In the genomic region with DNA sequence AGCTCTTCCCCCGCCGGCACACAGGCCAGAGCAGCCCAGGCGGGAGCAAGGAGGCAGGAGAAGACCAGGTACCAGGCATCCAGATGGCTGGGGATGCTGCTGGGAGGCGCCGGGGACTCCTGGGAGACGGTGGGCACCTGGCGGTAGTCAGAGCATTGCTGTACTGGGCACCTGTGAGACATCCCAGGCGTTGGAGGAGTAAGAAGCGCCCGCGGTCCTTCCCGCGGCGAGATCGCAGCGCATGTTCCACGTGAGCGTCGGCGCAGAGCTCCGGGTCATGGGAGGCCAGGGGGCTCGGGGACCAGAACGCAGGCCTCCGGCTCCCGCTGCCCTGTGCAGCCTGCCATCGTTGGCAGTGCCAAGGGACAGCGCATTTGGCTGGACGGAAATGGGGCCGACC, we compare ENCODE assay signal across 7 cellular contexts.
"Had no signal": no experiment of that assay in that cellular context is flagged by ENCODE, and none has a peak within 500 bp of the region (broad histone marks: within the 10 kb centered on the region; RNA-seq: fewer than 3 reads in every experiment).

No MANE protein-coding gene starts in this region.

- H3K4me3 ChIP-seq: GM23248 had no signal

- FAIRE-seq: HepG2 had no signal

- H3K27ac Mint-ChIP-seq: H9, IgD-negative memory B cell had no signal

- H3K4me3 Mint-ChIP-seq: H9, IgD-negative memory B cell had no signal

- H2AFZ ChIP-seq: GM23248 had no signal

- ATAC-seq: HepG2 had no signal

- H3K27ac ChIP-seq: GM23248, HL-60 had no signal

- H3K4me1 Mint-ChIP-seq: IgD-negative memory B cell had no signal

- H3K9ac ChIP-seq: GM23248 had no signal

- H3K36me3 Mint-ChIP-seq: IgD-negative memory B cell had no signal

- DNase-seq: GM23248, H9, HCEC 1CT, KG1 had no signal
